ENCODE assay signal across 3 cellular contexts in the genomic region with DNA sequence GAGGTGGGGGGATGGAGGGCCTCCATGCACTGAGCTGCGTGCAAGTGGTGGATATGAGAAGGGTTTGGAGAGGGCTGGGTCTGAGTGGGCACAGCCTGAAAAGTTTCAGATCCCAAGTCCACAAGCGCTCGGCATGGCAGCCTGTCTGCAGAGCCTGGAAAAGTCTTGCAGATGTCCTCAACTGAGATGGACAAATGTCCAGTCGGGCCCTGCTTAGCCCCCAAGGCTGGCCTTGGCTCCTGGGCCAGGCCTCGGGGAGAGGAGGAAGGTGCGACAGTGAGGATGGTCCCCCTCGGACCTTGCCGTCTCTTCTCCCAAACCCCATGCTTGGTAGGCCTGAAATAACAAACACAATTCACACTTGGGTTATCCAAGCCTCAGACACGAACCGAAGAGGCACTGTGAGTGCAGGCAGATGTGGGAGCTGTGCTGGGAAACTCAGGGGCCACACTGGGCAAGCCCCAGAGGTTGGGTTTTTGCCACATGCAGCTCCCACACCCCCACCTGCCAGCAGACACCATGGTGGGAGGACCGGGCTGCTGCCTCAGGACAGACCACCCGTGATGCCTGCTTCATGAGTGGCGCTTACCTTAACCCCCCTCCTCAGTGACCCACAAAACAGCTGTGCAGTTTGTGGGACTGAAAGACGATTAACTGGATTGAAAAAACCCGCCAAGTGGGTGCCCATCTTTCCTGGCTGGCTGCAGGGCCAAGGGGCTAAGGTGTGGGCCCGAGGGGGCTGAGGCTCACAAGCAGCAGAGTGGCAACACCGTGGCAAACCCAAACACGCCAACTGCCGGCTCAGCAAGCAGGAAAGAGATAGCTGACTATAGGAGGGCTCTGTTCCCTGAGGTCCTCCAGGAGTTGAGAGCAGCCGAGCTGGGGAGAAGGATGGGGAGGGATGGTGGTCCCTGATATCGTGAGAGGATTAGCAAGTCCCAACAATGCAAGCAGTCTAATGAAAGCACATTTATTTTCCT.
TF ChIP-seq lines count a peak whose summit lies in the region.

No MANE protein-coding gene starts in this region.

TF ChIP-seq in SK-N-SH, 30 proteins besides CTCF, POLR2A, EP300 and RAD21:
- no peak for TF ChIP-seq FOXJ3 (CRISPR knock-in tag; IDR thresholded peaks at IDR 0.05)
- TF ChIP-seq, protein P1, sequence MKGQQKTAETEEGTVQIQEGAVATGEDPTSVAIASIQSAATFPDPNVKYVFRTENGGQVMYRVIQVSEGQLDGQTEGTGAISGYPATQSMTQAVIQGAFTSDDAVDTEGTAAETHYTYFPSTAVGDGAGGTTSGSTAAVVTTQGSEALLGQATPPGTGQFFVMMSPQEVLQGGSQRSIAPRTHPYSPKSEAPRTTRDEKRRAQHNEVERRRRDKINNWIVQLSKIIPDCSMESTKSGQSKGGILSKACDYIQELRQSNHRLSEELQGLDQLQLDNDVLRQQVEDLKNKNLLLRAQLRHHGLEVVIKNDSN (IDR thresholded peaks at IDR 0.05; ENCODE audit: borderline replicate concordance, low read depth) = no peak
- no peak for TF ChIP-seq GATA2 (CRISPR knock-in tag; IDR thresholded peaks at IDR 0.05)
- TF ChIP-seq TCF12 (IDR thresholded peaks at IDR 0.05) = no peak
- TF ChIP-seq ELF1 (IDR thresholded peaks at IDR 0.05) = no peak
- TF ChIP-seq, protein P2, sequence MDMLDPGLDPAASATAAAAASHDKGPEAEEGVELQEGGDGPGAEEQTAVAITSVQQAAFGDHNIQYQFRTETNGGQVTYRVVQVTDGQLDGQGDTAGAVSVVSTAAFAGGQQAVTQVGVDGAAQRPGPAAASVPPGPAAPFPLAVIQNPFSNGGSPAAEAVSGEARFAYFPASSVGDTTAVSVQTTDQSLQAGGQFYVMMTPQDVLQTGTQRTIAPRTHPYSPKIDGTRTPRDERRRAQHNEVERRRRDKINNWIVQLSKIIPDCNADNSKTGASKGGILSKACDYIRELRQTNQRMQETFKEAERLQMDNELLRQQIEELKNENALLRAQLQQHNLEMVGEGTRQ (IDR thresholded peaks at IDR 0.05; ENCODE audit: borderline replicate concordance, low read depth, low read length) = no peak
- TF ChIP-seq NRF1 (IDR thresholded peaks at IDR 0.05; ENCODE audit: low read depth, low read length) = no peak

TF ChIP-seq in SK-N-SH treated with all-trans-retinoic acid at 6 μM for 48 hours, 23 proteins besides CTCF, POLR2A, EP300 and RAD21:
- TF ChIP-seq ZFP3 (CRISPR knock-in tag; IDR thresholded peaks at IDR 0.05) (no peak), TOX (CRISPR knock-in tag; IDR thresholded peaks at IDR 0.05; ENCODE audit: borderline replicate concordance) (no peak), ZNF8 (CRISPR knock-in tag; IDR thresholded peaks at IDR 0.05) (no peak), ZC3H10 (CRISPR knock-in tag; IDR thresholded peaks at IDR 0.05) (no peak), RARB (CRISPR knock-in tag; IDR thresholded peaks at IDR 0.05) (no peak), PPARA (CRISPR knock-in tag; IDR thresholded peaks at IDR 0.05; ENCODE audit: borderline replicate concordance) (no peak), SNAI2 (CRISPR knock-in tag; IDR thresholded peaks at IDR 0.05) (no peak), ZFP30 (CRISPR knock-in tag; IDR thresholded peaks at IDR 0.05) (no peak), GLIS3 (CRISPR knock-in tag; IDR thresholded peaks at IDR 0.05) (no peak), TCF4 (CRISPR knock-in tag; IDR thresholded peaks at IDR 0.05; ENCODE audit: borderline replicate concordance) (no peak), ESRRG (CRISPR knock-in tag; IDR thresholded peaks at IDR 0.05) (no peak)
- TF ChIP-seq, protein P3, sequence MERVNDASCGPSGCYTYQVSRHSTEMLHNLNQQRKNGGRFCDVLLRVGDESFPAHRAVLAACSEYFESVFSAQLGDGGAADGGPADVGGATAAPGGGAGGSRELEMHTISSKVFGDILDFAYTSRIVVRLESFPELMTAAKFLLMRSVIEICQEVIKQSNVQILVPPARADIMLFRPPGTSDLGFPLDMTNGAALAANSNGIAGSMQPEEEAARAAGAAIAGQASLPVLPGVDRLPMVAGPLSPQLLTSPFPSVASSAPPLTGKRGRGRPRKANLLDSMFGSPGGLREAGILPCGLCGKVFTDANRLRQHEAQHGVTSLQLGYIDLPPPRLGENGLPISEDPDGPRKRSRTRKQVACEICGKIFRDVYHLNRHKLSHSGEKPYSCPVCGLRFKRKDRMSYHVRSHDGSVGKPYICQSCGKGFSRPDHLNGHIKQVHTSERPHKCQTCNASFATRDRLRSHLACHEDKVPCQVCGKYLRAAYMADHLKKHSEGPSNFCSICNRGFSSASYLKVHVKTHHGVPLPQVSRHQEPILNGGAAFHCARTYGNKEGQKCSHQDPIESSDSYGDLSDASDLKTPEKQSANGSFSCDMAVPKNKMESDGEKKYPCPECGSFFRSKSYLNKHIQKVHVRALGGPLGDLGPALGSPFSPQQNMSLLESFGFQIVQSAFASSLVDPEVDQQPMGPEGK (CRISPR knock-in tag; IDR thresholded peaks at IDR 0.05; ENCODE audit: borderline replicate concordance) = no peak
- TF ChIP-seq, protein P4, sequence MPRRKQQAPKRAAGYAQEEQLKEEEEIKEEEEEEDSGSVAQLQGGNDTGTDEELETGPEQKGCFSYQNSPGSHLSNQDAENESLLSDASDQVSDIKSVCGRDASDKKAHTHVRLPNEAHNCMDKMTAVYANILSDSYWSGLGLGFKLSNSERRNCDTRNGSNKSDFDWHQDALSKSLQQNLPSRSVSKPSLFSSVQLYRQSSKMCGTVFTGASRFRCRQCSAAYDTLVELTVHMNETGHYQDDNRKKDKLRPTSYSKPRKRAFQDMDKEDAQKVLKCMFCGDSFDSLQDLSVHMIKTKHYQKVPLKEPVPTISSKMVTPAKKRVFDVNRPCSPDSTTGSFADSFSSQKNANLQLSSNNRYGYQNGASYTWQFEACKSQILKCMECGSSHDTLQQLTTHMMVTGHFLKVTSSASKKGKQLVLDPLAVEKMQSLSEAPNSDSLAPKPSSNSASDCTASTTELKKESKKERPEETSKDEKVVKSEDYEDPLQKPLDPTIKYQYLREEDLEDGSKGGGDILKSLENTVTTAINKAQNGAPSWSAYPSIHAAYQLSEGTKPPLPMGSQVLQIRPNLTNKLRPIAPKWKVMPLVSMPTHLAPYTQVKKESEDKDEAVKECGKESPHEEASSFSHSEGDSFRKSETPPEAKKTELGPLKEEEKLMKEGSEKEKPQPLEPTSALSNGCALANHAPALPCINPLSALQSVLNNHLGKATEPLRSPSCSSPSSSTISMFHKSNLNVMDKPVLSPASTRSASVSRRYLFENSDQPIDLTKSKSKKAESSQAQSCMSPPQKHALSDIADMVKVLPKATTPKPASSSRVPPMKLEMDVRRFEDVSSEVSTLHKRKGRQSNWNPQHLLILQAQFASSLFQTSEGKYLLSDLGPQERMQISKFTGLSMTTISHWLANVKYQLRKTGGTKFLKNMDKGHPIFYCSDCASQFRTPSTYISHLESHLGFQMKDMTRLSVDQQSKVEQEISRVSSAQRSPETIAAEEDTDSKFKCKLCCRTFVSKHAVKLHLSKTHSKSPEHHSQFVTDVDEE (CRISPR knock-in tag; IDR thresholded peaks at IDR 0.05) = no peak
TF ChIP-seq in SK-N-SH treated with all-trans-retinoic acid at 6 μM for 48 hours: peak in this region for 0.

TF ChIP-seq in K562, 482 proteins besides CTCF, POLR2A, EP300 and RAD21:
- TF ChIP-seq ZNF184 (CRISPR knock-in tag; IDR thresholded peaks at IDR 0.05) = no peak
- TF ChIP-seq, protein P5, sequence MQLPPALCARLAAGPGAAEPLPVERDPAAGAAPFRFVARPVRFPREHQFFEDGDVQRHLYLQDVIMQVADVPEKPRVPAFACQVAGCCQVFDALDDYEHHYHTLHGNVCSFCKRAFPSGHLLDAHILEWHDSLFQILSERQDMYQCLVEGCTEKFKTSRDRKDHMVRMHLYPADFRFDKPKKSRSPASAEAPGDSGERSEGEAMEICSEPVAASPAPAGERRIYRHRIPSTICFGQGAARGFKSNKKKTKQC (CRISPR knock-in tag; IDR thresholded peaks at IDR 0.05) = peak; percentile 32; the same call in 1 of the 2 replicates
- TF ChIP-seq, protein P6, sequence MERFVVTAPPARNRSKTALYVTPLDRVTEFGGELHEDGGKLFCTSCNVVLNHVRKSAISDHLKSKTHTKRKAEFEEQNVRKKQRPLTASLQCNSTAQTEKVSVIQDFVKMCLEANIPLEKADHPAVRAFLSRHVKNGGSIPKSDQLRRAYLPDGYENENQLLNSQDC (CRISPR knock-in tag; IDR thresholded peaks at IDR 0.05) = no peak
